8 cellular contexts compared by ENCODE assay signal in genomic region chr6:24855389-24856245, GRCh38. TPM values are rescaled to one million over a fixed set of nuclear protein-coding genes. Genes with fewer than 3 reads are reported as not detected.
DNase-seq lines count a peak whose midpoint lies in the region; ATAC-seq and TF ChIP-seq lines count a peak whose summit lies in the region.

No MANE protein-coding gene starts in this region.

- H4K20me1 ChIP-seq in OCI-LY3 (ENCODE audit: insufficient read depth, low read length): peaks cover 29% of the 10 kb centered on the region

- H3K79me2 ChIP-seq in OCI-LY3 (ENCODE audit: low read length): peaks cover 5% of the 10 kb centered on the region; the same call in 1 of the 2 replicates

- H3K9me3 ChIP-seq in OCI-LY3 (ENCODE audit: insufficient read depth, low read length) (no peaks in the 10 kb centered on the region), esophagus muscularis mucosa (no peaks in the 10 kb centered on the region)

- peak overlapping the region; percentile 31 to 84 (median 72) for H3K4me3 Mint-ChIP-seq in naive thymus-derived CD8-positive, alpha-beta T cell

- H3K36me3 Mint-ChIP-seq in naive thymus-derived CD8-positive, alpha-beta T cell: peaks cover 34 to 97% (median 41%) of the 10 kb centered on the region in 3 donors

- DNase-seq in GM06990 (ENCODE audit: extremely low read depth, insufficient read length): peak; percentile 59
- peak; percentile 39 for DNase-seq in HuH-7.5 (ENCODE audit: low spot score)
- peak; percentile 41 for DNase-seq in activated T-cell treated with anti-CD3 and anti-CD28 coated beads for 48 hours (ENCODE audit: low read depth)
- no peak for DNase-seq in esophagus muscularis mucosa (ENCODE audit: extremely low spot score)
- peak; percentile 38 to 83 (median 72) for DNase-seq in naive thymus-derived CD8-positive, alpha-beta T cell
- DNase-seq in stimulated activated naive CD4-positive, alpha-beta T cell treated with Interleukin-2 at 50 U/mL for 16 hours (lab: John Stamatoyannopoulos, UW): peak; percentile 56
- DNase-seq in GF-D8 (lab: John Stamatoyannopoulos, UW): no peak

- 32% methylated on average over 19 of the region's 19 CpGs for WGBS in esophagus muscularis mucosa

- intact Hi-C loops in esophagus muscularis mucosa (cut with DNase I): loop anchor here (1.0 to 5.0 kb wide), 2 partner anchors 162 to 215 kb away; no protein-coding TSS in a partner anchor

- peaks cover 25% of the 10 kb centered on the region for H3K4me1 ChIP-seq in OCI-LY3 (ENCODE audit: low read length)
- H3K4me1 ChIP-seq in esophagus muscularis mucosa: peaks cover 5 to 17% (median 8%) of the 10 kb centered on the region in 4 donors

- H3K27ac Mint-ChIP-seq in naive thymus-derived CD8-positive, alpha-beta T cell: peak overlapping the region; percentile 88 to 98 (median 94)

- H3K27me3 Mint-ChIP-seq in naive thymus-derived CD8-positive, alpha-beta T cell: no peaks in the 10 kb centered on the region

- H3K4me2 ChIP-seq in OCI-LY3 (ENCODE audit: low read length): no peak overlapping the region

- H3K4me3 ChIP-seq in GM06990 (replicated peaks; ENCODE audit: low read depth, low read length): no peak overlapping the region
- no peak overlapping the region for H3K4me3 ChIP-seq in OCI-LY3 (ENCODE audit: low read length)
- no peak overlapping the region for H3K4me3 ChIP-seq in esophagus muscularis mucosa

- peaks cover 8% of the 10 kb centered on the region for H3K36me3 ChIP-seq in GM06990 (ENCODE audit: control insufficient read depth, insufficient read depth, low read length)
- peaks cover 68% of the 10 kb centered on the region for H3K36me3 ChIP-seq in OCI-LY3 (replicated peaks; ENCODE audit: low read depth, low read length)
- peaks cover 0 to 26% (median 0%) of the 10 kb centered on the region in 4 donors for H3K36me3 ChIP-seq in esophagus muscularis mucosa

- POLR2A ChIA-PET in naive thymus-derived CD8-positive, alpha-beta T cell (lab: Charles Lee): interaction anchor here (0.6 to 6.3 kb wide), 16 partner anchors 10 to 171 kb away, joined by 3 to 66 read pairs (median 4); partner anchors contain the start of gene RIPOR2

- ATAC-seq in naive thymus-derived CD8-positive, alpha-beta T cell: peak; percentile 39 to 67

- H3K27ac ChIP-seq in OCI-LY3 (ENCODE audit: low read length) (no peak overlapping the region), esophagus muscularis mucosa (replicated peaks in 1 of 4) (peak overlapping the region in 1 of 4 donors; percentile 35)

- TF ChIP-seq EP300 in esophagus muscularis mucosa (IDR thresholded peaks at IDR 0.05): no peak

- no peaks in the 10 kb centered on the region for H3K27me3 ChIP-seq in GM06990 (replicated peaks; ENCODE audit: control insufficient read depth, insufficient read depth, low read length)
- no peaks in the 10 kb centered on the region for H3K27me3 ChIP-seq in OCI-LY3 (ENCODE audit: low read depth, low read length)
- H3K27me3 ChIP-seq in esophagus muscularis mucosa: no peaks in the 10 kb centered on the region

- H3K4me1 Mint-ChIP-seq in naive thymus-derived CD8-positive, alpha-beta T cell: peaks cover 31 to 58% (median 53%) of the 10 kb centered on the region in 4 donors

- H3K9me3 Mint-ChIP-seq in naive thymus-derived CD8-positive, alpha-beta T cell: no peaks in the 10 kb centered on the region

- H2AFZ ChIP-seq in OCI-LY3 (ENCODE audit: low read depth, low read length): no peak overlapping the region

- TF ChIP-seq CTCF in GM06990 (IDR thresholded peaks at IDR 0.05; ENCODE audit: insufficient read depth, low read length, poor library complexity, severe bottlenecking) (peak; percentile 77), OCI-LY3 (IDR thresholded peaks at IDR 0.05; ENCODE audit: low read depth, low read length) (peak; percentile 54), esophagus muscularis mucosa (IDR thresholded peaks at IDR 0.05) (peak; percentile 81 to 93 (median 83))

- no peak for TF ChIP-seq POLR2A in esophagus muscularis mucosa (IDR thresholded peaks at IDR 0.05; ENCODE audit: low read depth)

- no peak overlapping the region for H3K9ac ChIP-seq in OCI-LY3 (ENCODE audit: low read length)

RNA-seq across cellular contexts. Expression of gene ARMH2, which starts 56.9 kb away (rescaled TPM):
- not detected for total RNA-seq in esophagus muscularis mucosa
- total RNA-seq in naive thymus-derived CD8-positive, alpha-beta T cell: 1 to 10 TPM; 4.5 to 7.1 TPM
- polyA plus RNA-seq in naive thymus-derived CD8-positive, alpha-beta T cell: under 1 TPM in 2 of 3 donors, not detected in 1; 0.26 to 0.27 TPM

Comparison
In these comparisons a context has a peak if more than half of its experiments do, and no peak if none do; other contexts are left out.
1. DNase-seq: peak in GM06990 (single experiment), HuH-7.5 (single experiment), activated T-cell treated with anti-CD3 and anti-CD28 coated beads for 48 hours (single experiment), naive thymus-derived CD8-positive, alpha-beta T cell (10 of 10) and stimulated activated naive CD4-positive, alpha-beta T cell treated with Interleukin-2 at 50 U/mL for 16 hours (single experiment); none in esophagus muscularis mucosa (single experiment) and GF-D8 (single experiment).
2. RNA of gene ARMH2, which starts 56.9 kb away (total RNA-seq): 4.5 to 7.1 TPM in naive thymus-derived CD8-positive, alpha-beta T cell; not detected in esophagus muscularis mucosa; every median in the first group is over 4 times any median in the second.
3. Peak in every context shown above with its lines, with median percentiles within 50 percentile points of each other: CTCF ChIP-seq.